7 cellular contexts compared by ENCODE assay signal in the genomic region with DNA sequence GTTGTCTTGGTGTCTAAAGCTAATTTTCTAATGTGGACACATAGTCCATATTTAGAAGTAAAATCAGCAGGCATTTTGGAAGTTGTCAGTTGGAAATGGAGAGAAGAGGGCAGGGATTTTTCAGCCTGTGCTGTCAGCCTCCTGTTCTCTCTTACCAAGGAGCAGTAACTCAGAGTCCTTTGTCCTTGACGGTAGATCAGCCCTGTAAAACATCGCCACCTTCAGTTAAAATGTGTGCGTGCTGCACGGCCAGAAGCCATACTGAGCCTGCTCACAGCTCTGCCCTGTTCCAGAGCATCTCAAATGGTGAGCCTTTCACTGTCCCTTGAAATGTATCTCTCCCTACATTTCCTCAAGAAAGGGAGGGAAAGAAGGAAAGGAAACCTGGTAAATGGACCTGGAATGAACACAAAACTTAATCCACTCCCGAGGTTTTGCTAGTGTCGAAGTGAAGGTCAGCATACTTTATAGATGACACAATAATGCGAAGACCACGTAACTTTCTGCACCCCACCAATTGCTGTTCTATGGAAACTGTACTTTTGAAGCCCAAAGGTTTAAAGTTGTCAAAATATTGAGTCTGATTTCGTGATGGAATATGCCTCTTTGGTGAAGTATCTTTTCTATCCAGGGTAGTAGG.
DNase-seq lines count a peak whose midpoint lies in the region; ATAC-seq and TF ChIP-seq lines count a peak whose summit lies in the region.

No MANE protein-coding gene starts in this region.

- TF ChIP-seq EP300 in transverse colon (IDR thresholded peaks at IDR 0.05; ENCODE audit: low read depth): no peak

- CTCF ChIA-PET in GM10248 (lab: Yijun Ruan, JAX): interaction anchor here (0.8 to 5.9 kb wide), 20 partner anchors 9 to 454 kb away, joined by 3 to 81 read pairs (median 4); partner anchors contain the start of gene SRFBP1

- in situ Hi-C loops in transverse colon (cut with MboI; ENCODE audit: low pct_ligation_motif_present in 1 of 4, low pct_unique_long_range_greater_than_20kb in 1 of 4, low sequenced_read_pairs in 3 of 4): loop anchor here (10.0 kb wide), 2 partner anchors 221 to 321 kb away; no protein-coding TSS in a partner anchor

- H3K9me3 ChIP-seq in transverse colon: no peaks in the 10 kb centered on the region

- no peaks in the 10 kb centered on the region for H3K36me3 ChIP-seq in transverse colon

- peak; percentile 91 for ATAC-seq in GM21447 (IDR thresholded peaks at IDR 0.05; ENCODE audit: unreplicated experiment)
- ATAC-seq in HG03558 (IDR thresholded peaks at IDR 0.05; ENCODE audit: extremely low read depth, unreplicated experiment): peak; percentile 67
- ATAC-seq in left lobe of liver: peak; percentile 95

- no peak overlapping the region for H3K4me3 ChIP-seq in choroid plexus epithelial cell (ENCODE audit: low read depth, low read length)
- H3K4me3 ChIP-seq in transverse colon: no peak overlapping the region

- TF ChIP-seq POLR2A in transverse colon (IDR thresholded peaks at IDR 0.05): no peak

- intact Hi-C loops in transverse colon (cut with DNase I; ENCODE audit: low total_unique reads): no loop called here

- DNase-seq in GM10248 (ENCODE audit: extremely low spot score) (peak; percentile 47), NCI-H748 treated with DMSO at 0.1 percent for 48 hours (lab: John Stamatoyannopoulos, UW) (peak; percentile 71), choroid plexus epithelial cell (ENCODE audit: low read depth) (peak; percentile 86), left lobe of liver (ENCODE audit: low spot score) (peak; percentile 48), transverse colon (peak; percentile 53)

- peaks cover 0 to 10% (median 0%) of the 10 kb centered on the region in 4 donors for H3K4me1 ChIP-seq in transverse colon

- no peak overlapping the region for H3K27ac ChIP-seq in transverse colon

- H3K27me3 ChIP-seq in transverse colon: no peaks in the 10 kb centered on the region

- POLR2A ChIA-PET in GM10248 (lab: Yijun Ruan, JAX): no interaction called here

- peak; percentile 90 for TF ChIP-seq CTCF in GM10248 (IDR thresholded peaks at IDR 0.05; ENCODE audit: control extremely low read depth, extremely low read depth, low read depth, missing control alignments)
- peak; percentile 91 for TF ChIP-seq CTCF in choroid plexus epithelial cell (conservative IDR thresholded peaks at IDR 0.05; ENCODE audit: low read depth, low read length)
- TF ChIP-seq CTCF in transverse colon (IDR thresholded peaks at IDR 0.05): peak; percentile 52 to 68 (median 62)

- 36 to 44% methylated on average over 7 to 9 of the region's 9 CpGs for WGBS in transverse colon (ENCODE audit: low coverage in 1 of 2), 2 donors
